ENCODE assay signal across 24 cellular contexts in the genomic region with DNA sequence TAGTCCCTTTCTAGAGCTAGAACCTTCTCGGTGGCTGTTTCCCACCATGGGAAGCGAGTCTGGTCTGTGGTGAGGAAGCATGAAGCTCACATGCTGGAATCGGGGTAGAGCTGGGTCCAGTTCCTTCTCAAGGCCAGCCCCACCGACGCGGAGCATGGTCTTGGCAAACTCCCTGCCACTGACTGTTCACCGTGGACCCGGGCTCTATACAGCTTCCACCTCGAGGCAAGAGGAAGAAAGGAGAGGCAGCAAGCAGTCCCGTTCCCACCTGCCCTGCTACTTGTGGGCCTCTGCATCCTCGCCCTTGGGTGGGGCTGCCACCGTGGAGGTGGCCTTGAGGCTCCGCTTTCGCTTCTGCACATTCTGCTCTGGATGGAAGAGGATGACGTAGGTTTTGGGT. TPM values are rescaled to one million over a fixed set of nuclear protein-coding genes. Genes with fewer than 3 reads are reported as not detected.
DNase-seq lines count a peak whose midpoint lies in the region; FAIRE-seq and TF ChIP-seq lines count a peak whose summit lies in the region.
"Had no signal": no experiment of that assay in that cellular context is flagged by ENCODE, and none has a peak within 500 bp of the region (broad histone marks: within the 10 kb centered on the region; RNA-seq: fewer than 3 reads in every experiment).

No MANE protein-coding gene starts in this region.

- TF ChIP-seq POLR2A in spleen (IDR thresholded peaks at IDR 0.05) (no peak), erythroblast (IDR thresholded peaks at IDR 0.05; ENCODE audit: low read length) (no peak)

- H4K20me1 ChIP-seq in osteoblast (ENCODE audit: insufficient read depth, low read length) = no peaks in the 10 kb centered on the region

- no peak for TF ChIP-seq CTCF in endothelial cell (IDR thresholded peaks at IDR 0.05; ENCODE audit: unreplicated experiment)
- TF ChIP-seq CTCF in osteoblast (IDR thresholded peaks at IDR 0.05; ENCODE audit: extremely low read depth, low read depth, low read length) = no peak
- TF ChIP-seq CTCF in spleen (IDR thresholded peaks at IDR 0.05 in 8 of 11, conservative IDR thresholded peaks at IDR 0.05 in 3 of 11) = no peak

- H3K27me3 ChIP-seq in osteoblast (ENCODE audit: insufficient read depth, low read length) (no peaks in the 10 kb centered on the region), spleen (replicated peaks in 1 of 7) (no peaks in the 10 kb centered on the region)

- H3K27ac Mint-ChIP-seq in endothelial cell (ENCODE audit: unreplicated experiment) = no peak overlapping the region
- H3K27ac Mint-ChIP-seq: CD4-positive, alpha-beta memory T cell; HFFc6 had no signal

- no peaks in the 10 kb centered on the region for H3K79me2 ChIP-seq in osteoblast (ENCODE audit: insufficient read depth, low read length)

- H3K4me1 ChIP-seq in osteoblast (ENCODE audit: insufficient read depth, low read length) (no peaks in the 10 kb centered on the region), spleen (no peaks in the 10 kb centered on the region)
- H3K4me1 ChIP-seq: HAP-1 had no signal

- H3K9me3 Mint-ChIP-seq in endothelial cell (ENCODE audit: unreplicated experiment) = peaks cover 52% of the 10 kb centered on the region

- DNase-seq in endothelial cell (ENCODE audit: low spot score) (no peak), osteoblast (ENCODE audit: insufficient read length, low spot score, missing footprints) (peak; percentile 69), spleen (peak; percentile 37), frontal cortex (ENCODE audit: low spot score in 2 of 2) (no peak), erythroblast (lab: John Stamatoyannopoulos, UW) (no peak), NCI-H2227 (lab: John Stamatoyannopoulos, UW; ENCODE audit: unreplicated experiment) (no peak)
- DNase-seq: C1 segment of cervical spinal cord; Calu3; CD4-positive, alpha-beta memory T cell; COR-L47; DMS53; DMS79 treated with DMSO at 0.1 percent for 48 hours; GF-D8; GOT3; HFFc6 had no signal

- no peak overlapping the region for H2AFZ ChIP-seq in osteoblast (ENCODE audit: low read length)

- H3K36me3 Mint-ChIP-seq in endothelial cell (ENCODE audit: low read depth, unreplicated experiment) = peaks cover 38% of the 10 kb centered on the region

- peaks cover 14% of the 10 kb centered on the region for H3K27me3 Mint-ChIP-seq in endothelial cell (ENCODE audit: unreplicated experiment)

- H3K4me3 Mint-ChIP-seq in endothelial cell (ENCODE audit: unreplicated experiment) = peak overlapping the region; percentile 15
- H3K4me3 Mint-ChIP-seq: CD4-positive, alpha-beta memory T cell; HFFc6 had no signal

- H3K4me3 ChIP-seq in osteoblast (ENCODE audit: insufficient read depth, low read length) (no peak overlapping the region), spleen (no peak overlapping the region)
- H3K4me3 ChIP-seq: HAP-1 had no signal

- no peak overlapping the region for H3K4me2 ChIP-seq in osteoblast (ENCODE audit: insufficient read depth, low read length)

- H3K9me3 ChIP-seq in osteoblast (ENCODE audit: low read depth, low read length) (peaks cover 5% of the 10 kb centered on the region), spleen (peaks cover 8 to 99% (median 97%) of the 10 kb centered on the region in 8 donors)
- H3K9me3 ChIP-seq: HAP-1 had no signal

- FAIRE-seq in frontal cortex (lab: Jason Lieb, UNC) = no peak
- FAIRE-seq: GM12891, GM18507, H54 had no signal

- H3K36me3 ChIP-seq in osteoblast (ENCODE audit: insufficient read depth, low read length) (no peaks in the 10 kb centered on the region), spleen (peaks cover 0 to 12% (median 2%) of the 10 kb centered on the region in 6 donors)
- H3K36me3 ChIP-seq: HAP-1 had no signal

- H3K4me1 Mint-ChIP-seq in endothelial cell (ENCODE audit: unreplicated experiment) = no peaks in the 10 kb centered on the region

- intact Hi-C loops in spleen (cut with DNase I; ENCODE audit: low total_unique reads) = no loop called here

- WGBS in spleen, 5 donors = 89 to 100% (median 94%) methylated on average over 2 to 15 of the region's 15 CpGs

- H3K27ac ChIP-seq in osteoblast (ENCODE audit: low read depth, low read length) (no peak overlapping the region), spleen (no peak overlapping the region)

RNA-seq across cellular contexts. Expression of gene GRM6, which starts 13.7 kb away (rescaled TPM):
- total RNA-seq in endothelial cell (ENCODE audit: unreplicated experiment) (not detected), osteoblast (not detected in 2 replicates), spleen (not detected), frontal cortex (under 0.01 TPM)
- not detected for polyA plus RNA-seq in spleen
- total RNA-seq: A172; A673; Calu3; CD4-positive, alpha-beta memory T cell; Daoy; G401; HFFc6 had no signal
- polyA plus RNA-seq: BJ; CD4-positive, alpha-beta memory T cell had no signal

RNA-seq across cellular contexts. Expression of gene ZNF454, which starts 40.4 kb away (rescaled TPM):
- total RNA-seq in endothelial cell (ENCODE audit: unreplicated experiment) (0.15 TPM), osteoblast (2.5 and 3.8 TPM in 2 replicates), spleen (1 to 10 TPM; 1.3 to 4.9 (median 2.2) TPM), frontal cortex (9.0 TPM)
- under 1 TPM; 0.20 to 0.64 (median 0.21) TPM for polyA plus RNA-seq in spleen
- total RNA-seq: A172, Calu3, G401, HFFc6 had no signal
- polyA plus RNA-seq: CD4-positive, alpha-beta memory T cell had no signal

RNA-seq across cellular contexts. Expression of gene ZNF879, which starts 42.2 kb away (rescaled TPM):
- 5.9 TPM for total RNA-seq in endothelial cell (ENCODE audit: unreplicated experiment)
- total RNA-seq in osteoblast = 6.2 and 8.3 TPM in 2 replicates
- total RNA-seq in spleen = 1 to 10 TPM; 6.0 to 8.2 (median 7.0) TPM
- 1 to 10 TPM; 3.1 to 4.5 (median 3.2) TPM for polyA plus RNA-seq in spleen
- 16.7 TPM for total RNA-seq in frontal cortex
- total RNA-seq: A172 had no signal

Comparison
In these comparisons a context has a peak if more than half of its experiments do, and no peak if none do; other contexts are left out.
1. DNase-seq: peak in osteoblast (single experiment) and spleen (single experiment); none in endothelial cell (single experiment), frontal cortex (0 of 2), erythroblast (0 of 2) and NCI-H2227 (single experiment).